1 cellular context compared by ENCODE assay signal in the genomic region with DNA sequence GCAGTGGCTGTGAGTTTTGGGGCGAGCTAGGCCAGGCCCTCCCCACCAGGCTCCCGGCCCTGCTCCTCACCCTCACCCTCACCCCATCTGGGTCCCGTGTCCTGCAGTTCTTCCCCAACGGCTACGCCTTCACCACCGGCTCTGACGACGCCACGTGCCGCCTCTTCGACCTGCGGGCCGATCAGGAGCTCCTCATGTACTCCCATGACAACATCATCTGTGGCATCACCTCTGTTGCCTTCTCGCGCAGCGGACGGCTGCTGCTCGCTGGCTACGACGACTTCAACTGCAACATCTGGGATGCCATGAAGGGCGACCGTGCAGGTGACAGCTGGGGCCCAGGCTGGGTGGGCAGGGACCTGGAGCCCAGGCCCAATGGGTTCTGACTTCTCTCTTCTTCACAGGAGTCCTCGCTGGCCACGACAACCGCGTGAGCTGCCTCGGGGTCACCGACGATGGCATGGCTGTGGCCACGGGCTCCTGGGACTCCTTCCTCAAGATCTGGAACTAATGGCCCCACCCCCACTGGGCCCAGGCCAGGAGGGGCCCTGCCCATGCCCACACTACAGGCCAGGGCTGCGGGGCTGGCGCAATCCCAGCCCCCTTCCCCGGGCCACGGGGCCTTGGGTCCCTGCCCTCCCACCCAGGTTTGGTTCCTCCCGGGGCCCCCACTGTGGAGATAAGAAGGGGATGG.
A peak's percentile ranks its signal among the peaks of the same experiment; 100 is the strongest.
TF ChIP-seq lines count a peak whose summit lies in the region.

No MANE protein-coding gene starts in this region.

TF ChIP-seq in WTC11, 78 proteins besides CTCF, POLR2A, EP300 and RAD21 (continued from another document):
- TF ChIP-seq, protein P1, sequence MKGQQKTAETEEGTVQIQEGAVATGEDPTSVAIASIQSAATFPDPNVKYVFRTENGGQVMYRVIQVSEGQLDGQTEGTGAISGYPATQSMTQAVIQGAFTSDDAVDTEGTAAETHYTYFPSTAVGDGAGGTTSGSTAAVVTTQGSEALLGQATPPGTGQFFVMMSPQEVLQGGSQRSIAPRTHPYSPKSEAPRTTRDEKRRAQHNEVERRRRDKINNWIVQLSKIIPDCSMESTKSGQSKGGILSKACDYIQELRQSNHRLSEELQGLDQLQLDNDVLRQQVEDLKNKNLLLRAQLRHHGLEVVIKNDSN (CRISPR knock-in tag; IDR thresholded peaks at IDR 0.05) = no peak
- TF ChIP-seq SMAD3 (CRISPR knock-in tag; IDR thresholded peaks at IDR 0.05; ENCODE audit: borderline replicate concordance) = no peak
- no peak for TF ChIP-seq FOXK1 (CRISPR knock-in tag; IDR thresholded peaks at IDR 0.05)
- no peak for TF ChIP-seq KAT7 (CRISPR knock-in tag; IDR thresholded peaks at IDR 0.05; ENCODE audit: borderline replicate concordance)
- TF ChIP-seq, protein P2, sequence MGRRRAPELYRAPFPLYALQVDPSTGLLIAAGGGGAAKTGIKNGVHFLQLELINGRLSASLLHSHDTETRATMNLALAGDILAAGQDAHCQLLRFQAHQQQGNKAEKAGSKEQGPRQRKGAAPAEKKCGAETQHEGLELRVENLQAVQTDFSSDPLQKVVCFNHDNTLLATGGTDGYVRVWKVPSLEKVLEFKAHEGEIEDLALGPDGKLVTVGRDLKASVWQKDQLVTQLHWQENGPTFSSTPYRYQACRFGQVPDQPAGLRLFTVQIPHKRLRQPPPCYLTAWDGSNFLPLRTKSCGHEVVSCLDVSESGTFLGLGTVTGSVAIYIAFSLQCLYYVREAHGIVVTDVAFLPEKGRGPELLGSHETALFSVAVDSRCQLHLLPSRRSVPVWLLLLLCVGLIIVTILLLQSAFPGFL (CRISPR knock-in tag; IDR thresholded peaks at IDR 0.05; ENCODE audit: borderline replicate concordance) = no peak
- 0 out of 2 replicates have a peak, but pooled peaks have one; percentile 28 for TF ChIP-seq ZNF416 (CRISPR knock-in tag; IDR thresholded peaks at IDR 0.05)
- TF ChIP-seq IRF2 (CRISPR knock-in tag; IDR thresholded peaks at IDR 0.05; ENCODE audit: borderline replicate concordance, low read depth) = no peak
- TF ChIP-seq HMGA2 (CRISPR knock-in tag; IDR thresholded peaks at IDR 0.05) = no peak
- TF ChIP-seq PRRX2 (CRISPR knock-in tag; IDR thresholded peaks at IDR 0.05) = no peak
- no peak for TF ChIP-seq TEAD4 (CRISPR knock-in tag; IDR thresholded peaks at IDR 0.05)
- no peak for TF ChIP-seq MYBL2 (CRISPR knock-in tag; IDR thresholded peaks at IDR 0.05)
- TF ChIP-seq NFATC4 (CRISPR knock-in tag; IDR thresholded peaks at IDR 0.05) = 0 out of 2 replicates have a peak, but pooled peaks have one; percentile 63
- TF ChIP-seq JAZF1 (CRISPR knock-in tag; IDR thresholded peaks at IDR 0.05) = no peak
- TF ChIP-seq, protein P3, sequence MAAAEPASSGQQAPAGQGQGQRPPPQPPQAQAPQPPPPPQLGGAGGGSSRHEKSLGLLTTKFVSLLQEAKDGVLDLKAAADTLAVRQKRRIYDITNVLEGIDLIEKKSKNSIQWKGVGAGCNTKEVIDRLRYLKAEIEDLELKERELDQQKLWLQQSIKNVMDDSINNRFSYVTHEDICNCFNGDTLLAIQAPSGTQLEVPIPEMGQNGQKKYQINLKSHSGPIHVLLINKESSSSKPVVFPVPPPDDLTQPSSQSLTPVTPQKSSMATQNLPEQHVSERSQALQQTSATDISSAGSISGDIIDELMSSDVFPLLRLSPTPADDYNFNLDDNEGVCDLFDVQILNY (CRISPR knock-in tag; IDR thresholded peaks at IDR 0.05) = no peak
- TF ChIP-seq ZNF232 (CRISPR knock-in tag; IDR thresholded peaks at IDR 0.05) = no peak
- no peak for TF ChIP-seq SMAD4 (CRISPR knock-in tag; IDR thresholded peaks at IDR 0.05)
- no peak for TF ChIP-seq GABPB1 (CRISPR knock-in tag; IDR thresholded peaks at IDR 0.05)
- TF ChIP-seq ERG (CRISPR knock-in tag; IDR thresholded peaks at IDR 0.05) = no peak
- no peak for TF ChIP-seq ATF6 (CRISPR knock-in tag; IDR thresholded peaks at IDR 0.05)
- no peak for TF ChIP-seq TP53 (CRISPR knock-in tag; IDR thresholded peaks at IDR 0.05)
- TF ChIP-seq EMX1 (CRISPR knock-in tag; IDR thresholded peaks at IDR 0.05) = no peak
- TF ChIP-seq ZNF532 (CRISPR knock-in tag; IDR thresholded peaks at IDR 0.05; ENCODE audit: borderline replicate concordance) = 0 out of 2 replicates have a peak, but pooled peaks have one; percentile 14
